ENCODE assay signal across 8 cellular contexts in genomic region chr16:4306439-4307214, GRCh38. TPM values are rescaled to one million over a fixed set of nuclear protein-coding genes. Genes with fewer than 3 reads are reported as not detected.
DNase-seq lines count a peak whose midpoint lies in the region; ATAC-seq, FAIRE-seq and TF ChIP-seq lines count a peak whose summit lies in the region.

No MANE protein-coding gene starts in this region.

- no peak for TF ChIP-seq CTCF in Loucy (conservative IDR thresholded peaks at IDR 0.05; ENCODE audit: low read length)
- no peak for TF ChIP-seq CTCF in endothelial cell of umbilical vein (IDR thresholded peaks at IDR 0.05; ENCODE audit: extremely low read depth in 1 of 2, insufficient read depth in 1 of 2, low read depth in 1 of 2, low read length in 2 of 2)
- TF ChIP-seq CTCF in pancreas (IDR thresholded peaks at IDR 0.05): no peak

- H3K9me2 ChIP-seq in Loucy (replicated peaks; ENCODE audit: low read depth, low read length): no peaks in the 10 kb centered on the region

- H3F3A ChIP-seq in Loucy (ENCODE audit: low read depth): no peaks in the 10 kb centered on the region

- no peaks in the 10 kb centered on the region for H3K9me3 Mint-ChIP-seq in CD4-positive, CD25-positive, alpha-beta regulatory T cell

- peaks cover 0 to 35% (median 12%) of the 10 kb centered on the region in 4 donors for H3K4me1 Mint-ChIP-seq in CD4-positive, CD25-positive, alpha-beta regulatory T cell

- peak overlapping the region; percentile 95 to 98 (median 96) for H3K27ac Mint-ChIP-seq in CD4-positive, CD25-positive, alpha-beta regulatory T cell

- CTCF ChIA-PET in endothelial cell of umbilical vein (lab: Charles Lee): interaction anchor here (0.9 to 8.6 kb wide), 4 partner anchors 7 to 109 kb away, joined by 3 to 135 read pairs (median 40); partner anchors contain the start of gene CORO7

- H2AFZ ChIP-seq in Loucy (ENCODE audit: low read length) (no peak overlapping the region), endothelial cell of umbilical vein (ENCODE audit: low read depth, low read length) (no peak overlapping the region)

- H4K20me1 ChIP-seq in Loucy (ENCODE audit: insufficient read depth, low read length, poor library complexity, severe bottlenecking) (peaks cover 5% of the 10 kb centered on the region), endothelial cell of umbilical vein (replicated peaks; ENCODE audit: control insufficient read depth, extremely low read depth, insufficient read depth, low read length) (no peaks in the 10 kb centered on the region)

- POLR2A ChIA-PET in endothelial cell of umbilical vein (lab: Charles Lee): interaction anchor here (0.6 kb wide), 1 partner anchor 63 kb away, joined by 4 read pairs; no protein-coding TSS in a partner anchor

- no TSS peak for BruUV-seq in endothelial cell of umbilical vein (replicated peaks; lab: Mats Ljungman, UMichigan)

- no peaks in the 10 kb centered on the region for H3K27me3 Mint-ChIP-seq in CD4-positive, CD25-positive, alpha-beta regulatory T cell

- H3K4me3 ChIP-seq in CD4-positive, CD25-positive, alpha-beta regulatory T cell (ENCODE audit: low read depth, low read length): peak overlapping the region; percentile 85
- H3K4me3 ChIP-seq in Loucy (ENCODE audit: low read length, poor library complexity, severe bottlenecking) (peak overlapping the region; percentile 97), endothelial cell of umbilical vein (replicated peaks in 1 of 3; ENCODE audit: insufficient read depth in 1 of 3, low read depth in 1 of 3, low read length in 3 of 3) (peak overlapping the region in 1 of 3 experiments; percentile 25), pancreas (peak overlapping the region in 3 of 4 donors; percentile 11 to 44 (median 31))

- 70% methylated on average over 16 of the region's 16 CpGs for WGBS in pancreas, 2 donors

- peak overlapping the region; percentile 90 for H3K27ac ChIP-seq in CD4-positive, CD25-positive, alpha-beta regulatory T cell (ENCODE audit: insufficient read depth, low read length, poor library complexity, severe bottlenecking)
- H3K27ac ChIP-seq in endothelial cell of umbilical vein (ENCODE audit: insufficient read depth, low read depth, low read length): peak overlapping the region; percentile 76
- H3K27ac ChIP-seq in pancreas: peak overlapping the region; percentile 42 to 84 (median 73)

- peak overlapping the region; percentile 85 to 94 (median 92) for H3K4me3 Mint-ChIP-seq in CD4-positive, CD25-positive, alpha-beta regulatory T cell

- FAIRE-seq in endothelial cell of umbilical vein (lab: Jason Lieb, UNC) (no peak), pancreas (lab: Jason Lieb, UNC) (no peak)

- peaks cover 25% of the 10 kb centered on the region for H3K4me1 ChIP-seq in CD4-positive, CD25-positive, alpha-beta regulatory T cell (ENCODE audit: control insufficient read depth, insufficient read depth, low read length, poor library complexity, severe bottlenecking)
- H3K4me1 ChIP-seq in Loucy (ENCODE audit: insufficient read depth, low read length, poor library complexity, severe bottlenecking) (no peaks in the 10 kb centered on the region), endothelial cell of umbilical vein (ENCODE audit: control insufficient read depth, extremely low read depth, insufficient read depth, low read length) (peaks cover 7% of the 10 kb centered on the region), pancreas (peaks cover 0 to 17% (median 0%) of the 10 kb centered on the region in 3 donors)

- intact Hi-C loops in endothelial cell of umbilical vein (cut with micrococcal nuclease) (loop anchor here (1.0 kb wide), 4 partner anchors 7 to 32 kb away; partner anchors contain the start of gene GLIS2), pancreas (cut with DNase I) (no loop called here)

- H3K27me3 ChIP-seq in CD4-positive, CD25-positive, alpha-beta regulatory T cell (ENCODE audit: control insufficient read depth, insufficient read depth, low read length): no peaks in the 10 kb centered on the region
- H3K27me3 ChIP-seq in Loucy (ENCODE audit: insufficient read depth, low read length, poor library complexity, severe bottlenecking) (no peaks in the 10 kb centered on the region), endothelial cell of umbilical vein (ENCODE audit: control insufficient read depth in 2 of 2, insufficient read depth in 2 of 2, low read length in 2 of 2) (no peaks in the 10 kb centered on the region), pancreas (no peaks in the 10 kb centered on the region)

- DNase-seq in CD4-positive, CD25-positive, alpha-beta regulatory T cell: peak; percentile 39 to 71 (median 45)
- DNase-seq in activated CD4-positive, alpha-beta T cell treated with anti-CD3 and anti-CD28 coated beads, Interleukin-2, amount 50 U/mL, for 48 hours: peak; percentile 26 to 34
- DNase-seq in endothelial cell of umbilical vein (ENCODE audit: low read depth, low spot score) (no peak), pancreas (peak in 1 of 6 donors; percentile 36)

- H3K79me2 ChIP-seq in Loucy (ENCODE audit: insufficient read depth, low read length) (peaks cover 14% of the 10 kb centered on the region; the same call in 1 of the 2 replicates), endothelial cell of umbilical vein (ENCODE audit: control insufficient read depth, insufficient read depth, low read length) (no peaks in the 10 kb centered on the region)

- H3K36me3 ChIP-seq in CD4-positive, CD25-positive, alpha-beta regulatory T cell (ENCODE audit: control insufficient read depth, insufficient read depth, low read length): no peaks in the 10 kb centered on the region
- H3K36me3 ChIP-seq in Loucy (ENCODE audit: insufficient read depth, low read length): no peaks in the 10 kb centered on the region
- H3K36me3 ChIP-seq in endothelial cell of umbilical vein (ENCODE audit: control insufficient read depth in 2 of 2, extremely low read depth in 1 of 2, insufficient read depth in 2 of 2, low read length in 2 of 2): no peaks in the 10 kb centered on the region
- no peaks in the 10 kb centered on the region for H3K36me3 ChIP-seq in pancreas

- H3K9me1 ChIP-seq in endothelial cell of umbilical vein (replicated peaks; ENCODE audit: control insufficient read depth, extremely low read depth, insufficient read depth, low read length): no peaks in the 10 kb centered on the region

- H3K4me2 ChIP-seq in Loucy (ENCODE audit: low read depth, low read length, poor library complexity, severe bottlenecking): peak overlapping the region; percentile 87
- H3K4me2 ChIP-seq in endothelial cell of umbilical vein (ENCODE audit: insufficient read depth, low read length): peak overlapping the region; percentile 31

- no peaks in the 10 kb centered on the region for H3K9me3 ChIP-seq in CD4-positive, CD25-positive, alpha-beta regulatory T cell (ENCODE audit: control insufficient read depth in 2 of 2, low read length in 2 of 2)
- H3K9me3 ChIP-seq in Loucy (ENCODE audit: insufficient read depth, low read depth, low read length) (no peaks in the 10 kb centered on the region), endothelial cell of umbilical vein (replicated peaks; ENCODE audit: control insufficient read depth, insufficient read depth, low read length) (no peaks in the 10 kb centered on the region), pancreas (no peaks in the 10 kb centered on the region)

- no peak for TF ChIP-seq POLR2A in endothelial cell of umbilical vein (IDR thresholded peaks at IDR 0.05; ENCODE audit: low read depth, low read length)

- dilution Hi-C loops in endothelial cell of umbilical vein (cut with MboI; ENCODE audit: extremely low pct_ligation_motif_present, low sequenced_read_pairs): no loop called here

- no peaks in the 10 kb centered on the region for H3K36me3 Mint-ChIP-seq in CD4-positive, CD25-positive, alpha-beta regulatory T cell

- peak overlapping the region; percentile 90 for H3K9ac ChIP-seq in Loucy (ENCODE audit: low read depth, low read length, poor library complexity, severe bottlenecking)
- peak overlapping the region; percentile 38 for H3K9ac ChIP-seq in endothelial cell of umbilical vein (replicated peaks; ENCODE audit: extremely low read depth, insufficient read depth, low read length)

- peak in 1 of 2 donors; percentile 4 for ATAC-seq in CD4-positive, CD25-positive, alpha-beta regulatory T cell (ENCODE audit: low read depth in 2 of 2)
- ATAC-seq in pancreas (no peak), GM19397 (IDR thresholded peaks at IDR 0.05; ENCODE audit: unreplicated experiment) (no peak), HG03135 (IDR thresholded peaks at IDR 0.05; ENCODE audit: unreplicated experiment) (no peak), GM19455 (IDR thresholded peaks at IDR 0.05; ENCODE audit: unreplicated experiment) (no peak)

RNA-seq across cellular contexts. Expression of gene GLIS2, which starts 9.2 kb away (rescaled TPM):
- total RNA-seq in CD4-positive, CD25-positive, alpha-beta regulatory T cell: not detected
- polyA plus RNA-seq in CD4-positive, CD25-positive, alpha-beta regulatory T cell: under 1 TPM in 1 of 4 donors, not detected in 3; 0.03 TPM
- total RNA-seq in endothelial cell of umbilical vein: 10.1 and 11.3 TPM in 2 replicates
- 4.6 and 5.1 TPM in 2 replicates for polyA plus RNA-seq in endothelial cell of umbilical vein
- 5.2 and 7.1 TPM in 2 replicates for polyA plus RNA-seq in endothelial cell of umbilical vein (2011; cell fraction: cytosol; rRNA removed)
- polyA plus RNA-seq in endothelial cell of umbilical vein (2011; cell fraction: nucleus; rRNA removed): 4.7 and 5.8 TPM in 2 replicates
- polyA plus RNA-seq in endothelial cell of umbilical vein (2012): 7.3 and 11.8 TPM in 2 replicates
- 2.0 and 3.2 TPM in 2 replicates for polyA minus RNA-seq in endothelial cell of umbilical vein
- polyA minus RNA-seq in endothelial cell of umbilical vein (2011; cell fraction: cytosol; rRNA and poly(A)+ RNA removed): 7.5 TPM
- 1.0 and 2.9 TPM in 2 replicates for polyA minus RNA-seq in endothelial cell of umbilical vein (2011; cell fraction: nucleus; rRNA and poly(A)+ RNA removed)
- 10 to 100 TPM in 4 of 6 donors, 1 to 10 TPM in 2; 5.5 to 14.9 (median 10.9) TPM for total RNA-seq in pancreas
- 10 to 100 TPM in 1 of 2 donors, 1 to 10 TPM in 1; 7.3 to 15.1 TPM for polyA plus RNA-seq in pancreas

RNA-seq across cellular contexts. Expression of gene TFAP4, which starts 33.8 kb away (rescaled TPM):
- total RNA-seq in CD4-positive, CD25-positive, alpha-beta regulatory T cell: 11.2 TPM
- 1 to 10 TPM in 2 of 4 donors, under 1 TPM in 2; 0.64 to 1.3 (median 1.0) TPM for polyA plus RNA-seq in CD4-positive, CD25-positive, alpha-beta regulatory T cell
- 11.1 and 12.4 TPM in 2 replicates for total RNA-seq in endothelial cell of umbilical vein
- 3.0 and 3.4 TPM in 2 replicates for polyA plus RNA-seq in endothelial cell of umbilical vein
- polyA plus RNA-seq in endothelial cell of umbilical vein (2011; cell fraction: cytosol; rRNA removed): 3.9 and 5.0 TPM in 2 replicates
- polyA plus RNA-seq in endothelial cell of umbilical vein (2011; cell fraction: nucleus; rRNA removed): 6.1 TPM in 2 replicates
- polyA plus RNA-seq in endothelial cell of umbilical vein (2012): 3.6 and 5.8 TPM in 2 replicates
- polyA minus RNA-seq in endothelial cell of umbilical vein: 5.3 and 12.7 TPM in 2 replicates
- polyA minus RNA-seq in endothelial cell of umbilical vein (2011; cell fraction: cytosol; rRNA and poly(A)+ RNA removed): 46.0 TPM
- 2.6 and 3.7 TPM in 2 replicates for polyA minus RNA-seq in endothelial cell of umbilical vein (2011; cell fraction: nucleus; rRNA and poly(A)+ RNA removed)
- total RNA-seq in pancreas: 10 to 100 TPM in 4 of 6 donors, 1 to 10 TPM in 2; 8.6 to 17.9 (median 12.9) TPM
- 10 to 100 TPM in 1 of 2 donors, 1 to 10 TPM in 1; 6.1 to 10.7 TPM for polyA plus RNA-seq in pancreas

RNA-seq across cellular contexts. Expression of gene PAM16, which starts 44.5 kb away (rescaled TPM):
- total RNA-seq in CD4-positive, CD25-positive, alpha-beta regulatory T cell: 39.6 TPM
- polyA plus RNA-seq in CD4-positive, CD25-positive, alpha-beta regulatory T cell: 10 to 100 TPM; 26.2 to 44.9 (median 40.1) TPM
- 35.8 and 40.0 TPM in 2 replicates for total RNA-seq in endothelial cell of umbilical vein
- 67.2 and 76.2 TPM in 2 replicates for polyA plus RNA-seq in endothelial cell of umbilical vein
- 44.4 and 44.5 TPM in 2 replicates for polyA plus RNA-seq in endothelial cell of umbilical vein (2011; cell fraction: cytosol; rRNA removed)
- 29.7 and 31.7 TPM in 2 replicates for polyA plus RNA-seq in endothelial cell of umbilical vein (2011; cell fraction: nucleus; rRNA removed)
- polyA plus RNA-seq in endothelial cell of umbilical vein (2012): 30.5 and 35.6 TPM in 2 replicates
- 13.0 and 13.5 TPM in 2 replicates for polyA minus RNA-seq in endothelial cell of umbilical vein
- 10.9 TPM for polyA minus RNA-seq in endothelial cell of umbilical vein (2011; cell fraction: cytosol; rRNA and poly(A)+ RNA removed)
- 10.6 and 12.3 TPM in 2 replicates for polyA minus RNA-seq in endothelial cell of umbilical vein (2011; cell fraction: nucleus; rRNA and poly(A)+ RNA removed)
- 10 to 100 TPM; 12.2 to 29.6 (median 22.7) TPM for total RNA-seq in pancreas
- polyA plus RNA-seq in pancreas: 100 to 1,000 TPM in 1 of 2 donors, 10 to 100 TPM in 1; 69.6 to 106 TPM
